ENCODE assay signal across 1 cellular context in genomic region chr12:47705571-47706425, GRCh38.
TF ChIP-seq lines count a peak whose summit lies in the region.

RPAP3 (minus strand) TSS chr12:47706030; CDS start chr12:47702840, 3,190 bp downstream.

TF ChIP-seq in GM12878, 131 proteins besides CTCF, POLR2A, EP300 and RAD21 (continued from another document):
- TF ChIP-seq IRF5 (IDR thresholded peaks at IDR 0.05; ENCODE audit: borderline replicate concordance) (peak; percentile 75), CREM (IDR thresholded peaks at IDR 0.05; ENCODE audit: low read depth) (peak; percentile 31; the same call in 1 of the 2 replicates), TAF1 (IDR thresholded peaks at IDR 0.05; ENCODE audit: borderline replicate concordance, low read depth, low read length) (peak; percentile 50; the same call in 1 of the 2 replicates), SIX5 (IDR thresholded peaks at IDR 0.05; ENCODE audit: low read depth, low read length, severe bottlenecking) (no peak), JUNB (IDR thresholded peaks at IDR 0.05) (peak; percentile 70)
TF ChIP-seq in GM12878: peak in this region for 40.
